Comparison of ENCODE assay signal across 11 cellular contexts in genomic region chr2:160940699-160941098, GRCh38.
DNase-seq lines count a peak whose midpoint lies in the region; ATAC-seq and TF ChIP-seq lines count a peak whose summit lies in the region.
"Had no signal": no experiment of that assay in that cellular context is flagged by ENCODE, and none has a peak within 500 bp of the region (broad histone marks: within the 10 kb centered on the region; RNA-seq: fewer than 3 reads in every experiment).

No MANE protein-coding gene starts in this region.

- H3K9me3 Mint-ChIP-seq in activated T-helper 17 cell treated with anti-CD3 and anti-CD28 coated beads, Interleukin-2, amount 50 U/mL, for 72 hours = no peaks in the 10 kb centered on the region

- no peaks in the 10 kb centered on the region for H3K36me3 Mint-ChIP-seq in activated T-helper 17 cell treated with anti-CD3 and anti-CD28 coated beads, Interleukin-2, amount 50 U/mL, for 72 hours (ENCODE audit: low read depth)

- DNase-seq in stimulated activated CD4-positive, alpha-beta T cell treated with anti-CD3 and anti-CD28 coated beads, Interleukin-4, amount 100 ng/mL, for 24 hours = peak; percentile 5
- no peak for DNase-seq in stimulated activated CD4-positive, alpha-beta T cell treated with anti-CD3 and anti-CD28 coated beads, Interleukin-4, amount 100 ng/mL, for 1 hour
- no peak for DNase-seq in upper lobe of right lung
- DNase-seq in glomerular visceral epithelial cell (ENCODE audit: extremely low spot score) = no peak
- no peak for DNase-seq in iPS-NIHi11 (ENCODE audit: low spot score)
- DNase-seq: GOT3, Right ventricle myocardium superior had no signal

- H3K27ac ChIP-seq in upper lobe of right lung = no peak overlapping the region
- H3K27ac ChIP-seq: suprapubic skin had no signal

- H3K36me3 ChIP-seq in upper lobe of right lung = no peaks in the 10 kb centered on the region
- H3K36me3 ChIP-seq: suprapubic skin had no signal

- ATAC-seq in HG02870 (IDR thresholded peaks at IDR 0.05; ENCODE audit: unreplicated experiment) (peak; percentile 79), upper lobe of right lung (peak; percentile 61), HG02981 (IDR thresholded peaks at IDR 0.05; ENCODE audit: unreplicated experiment) (no peak)
- peak; percentile 68 for ATAC-seq in activated T-helper 17 cell treated with anti-CD3 and anti-CD28 coated beads, Interleukin-2, amount 50 U/mL, for 72 hours (replicated peaks)

- TF ChIP-seq CTCF in upper lobe of right lung (IDR thresholded peaks at IDR 0.05) = no peak

- H3K27me3 ChIP-seq in upper lobe of right lung = no peaks in the 10 kb centered on the region
- H3K27me3 ChIP-seq: suprapubic skin had no signal

- H3K9me3 ChIP-seq in upper lobe of right lung = no peaks in the 10 kb centered on the region
- H3K9me3 ChIP-seq: suprapubic skin had no signal

- peaks cover 4% of the 10 kb centered on the region for H3K27me3 Mint-ChIP-seq in activated T-helper 17 cell treated with anti-CD3 and anti-CD28 coated beads, Interleukin-2, amount 50 U/mL, for 72 hours

- no peak overlapping the region for H3K4me3 Mint-ChIP-seq in activated T-helper 17 cell treated with anti-CD3 and anti-CD28 coated beads, Interleukin-2, amount 50 U/mL, for 72 hours

- intact Hi-C loops in upper lobe of right lung (cut with DNase I) = no loop called here

- H3K4me1 ChIP-seq in upper lobe of right lung = peaks cover 7% of the 10 kb centered on the region

- peak overlapping the region; percentile 35 for H3K27ac Mint-ChIP-seq in activated T-helper 17 cell treated with anti-CD3 and anti-CD28 coated beads, Interleukin-2, amount 50 U/mL, for 72 hours

- H3K4me1 Mint-ChIP-seq in activated T-helper 17 cell treated with anti-CD3 and anti-CD28 coated beads, Interleukin-2, amount 50 U/mL, for 72 hours = peaks cover 14% of the 10 kb centered on the region

- no peak overlapping the region for H3K4me3 ChIP-seq in upper lobe of right lung
- H3K4me3 ChIP-seq: suprapubic skin had no signal
